Comparison of ENCODE assay signal across 1 cellular context in genomic region chr5:181189363-181189961, GRCh38.
A peak's percentile ranks its signal among the peaks of the same experiment; 100 is the strongest.
TF ChIP-seq lines count a peak whose summit lies in the region.

No MANE protein-coding gene starts in this region.

TF ChIP-seq in H1, 55 proteins besides CTCF, POLR2A, EP300 and RAD21:
- no peak for TF ChIP-seq CBX8 (IDR thresholded peaks at IDR 0.05; ENCODE audit: borderline replicate concordance, low read depth, low read length)
- TF ChIP-seq GTF2F1 (IDR thresholded peaks at IDR 0.05; ENCODE audit: borderline replicate concordance, low read depth, low read length) = no peak
- no peak for TF ChIP-seq CEBPB (IDR thresholded peaks at IDR 0.05; ENCODE audit: low read depth, low read length)
- no peak for TF ChIP-seq NANOG (IDR thresholded peaks at IDR 0.05; ENCODE audit: insufficient read depth, low read depth, low read length, poor library complexity, severe bottlenecking)
- TF ChIP-seq YY1 (IDR thresholded peaks at IDR 0.05; ENCODE audit: low read depth, low read length) = no peak
- TF ChIP-seq CREB1 (IDR thresholded peaks at IDR 0.05) = no peak
- TF ChIP-seq SRF (IDR thresholded peaks at IDR 0.05; ENCODE audit: low read depth, low read length) = no peak
- peak; percentile 60; the same call in 1 of the 2 replicates for TF ChIP-seq RBBP5 (IDR thresholded peaks at IDR 0.05; ENCODE audit: borderline replicate concordance, low read depth, low read length)
- peak; percentile 31 for TF ChIP-seq RNF2 (IDR thresholded peaks at IDR 0.05; ENCODE audit: borderline replicate concordance, low read depth, low read length, missing control alignments, poor library complexity, severe bottlenecking)
- no peak for TF ChIP-seq SIX5 (IDR thresholded peaks at IDR 0.05; ENCODE audit: low read depth, low read length)
- TF ChIP-seq TCF12 (IDR thresholded peaks at IDR 0.05; ENCODE audit: low read depth, low read length) = no peak
